In the genomic region with DNA sequence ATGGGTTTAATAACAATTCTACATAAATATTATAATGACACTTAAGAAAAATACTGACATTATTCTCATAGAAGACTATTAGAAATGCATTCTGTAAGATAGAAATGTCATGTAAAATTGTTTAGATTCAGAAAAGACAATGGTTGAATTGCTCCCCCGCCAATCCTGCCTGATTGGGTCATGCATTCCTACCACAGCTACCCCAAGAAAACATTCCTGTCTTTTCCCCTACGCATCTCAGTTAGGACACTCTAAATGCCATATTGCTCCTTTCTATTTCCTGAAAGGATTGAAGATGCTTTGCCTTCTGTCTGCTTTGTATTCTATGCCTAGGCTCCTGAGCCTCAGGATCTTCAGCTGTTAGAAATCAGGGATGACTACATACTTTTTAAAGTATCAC, we compare ENCODE assay signal across 34 cellular contexts.
"Had no signal": no experiment of that assay in that cellular context is flagged by ENCODE, and none has a peak within 500 bp of the region (broad histone marks: within the 10 kb centered on the region; RNA-seq: fewer than 3 reads in every experiment).

No MANE protein-coding gene starts in this region.

- H3K4me1 Mint-ChIP-seq: activated CD4-positive, alpha-beta T cell treated with anti-CD3 and anti-CD28 coated beads, Interleukin-2, amount 10 ng/mL, durations not matched to agents 24 days and 14 days; activated naive CD4-positive, alpha-beta T cell treated with anti-CD3 and anti-CD28 coated beads, Interleukin-2, amount 10 ng/mL, durations not matched to agents 7 days and 5 days; activated naive CD4-positive, alpha-beta T cell treated with anti-CD3 and anti-CD28 coated beads, Interleukin-2, amount 50 U/mL, for 24 hours; activated naive CD8-positive, alpha-beta T cell treated with anti-CD3 and anti-CD28 coated beads, Interleukin-2, amount 10 ng/mL, durations not matched to agents 7 days and 5 days; activated naive CD8-positive, alpha-beta T cell treated with anti-CD3 and anti-CD28 coated beads, Interleukin-2, amount 50 U/mL, for 24 hours; brain; central memory CD8-positive, alpha-beta T cell had no signal

- ATAC-seq: activated CD4-positive, CD25-positive, alpha-beta regulatory T cell treated with anti-CD3 and anti-CD28 coated beads, Interleukin-2, amount 50 U/mL, for 24 hours; activated CD8-positive, alpha-beta T cell treated with anti-CD3 and anti-CD28 coated beads for 36 hours; activated naive CD8-positive, alpha-beta T cell treated with anti-CD3 and anti-CD28 coated beads, Interleukin-2, amount 50 U/mL, for 24 hours had no signal

- H3K9me3 Mint-ChIP-seq: activated CD4-positive, alpha-beta memory T cell treated with anti-CD3 and anti-CD28 coated beads for 36 hours; activated CD4-positive, alpha-beta T cell treated with anti-CD3 and anti-CD28 coated beads, Interleukin-2, amount 10 ng/mL, durations not matched to agents 24 days and 14 days; activated CD8-positive, alpha-beta T cell treated with anti-CD3 and anti-CD28 coated beads for 36 hours; activated naive CD4-positive, alpha-beta T cell treated with anti-CD3 and anti-CD28 coated beads, Interleukin-2, amount 10 ng/mL, durations not matched to agents 7 days and 5 days; activated naive CD4-positive, alpha-beta T cell treated with anti-CD3 and anti-CD28 coated beads, Interleukin-2, amount 50 U/mL, for 24 hours; activated naive CD8-positive, alpha-beta T cell treated with anti-CD3 and anti-CD28 coated beads, Interleukin-2, amount 50 U/mL, for 24 hours; activated T-cell treated with anti-CD3 and anti-CD28 coated beads, Interleukin-2, amount 50 U/mL, for 24 hours; central memory CD8-positive, alpha-beta T cell; T-helper 1 cell treated with Interleukin-12 subunit alpha and Interleukin-12 subunit beta and Interleukin-4 antibody, amounts not matched to agents 30 μg/mL and 1 μg/mL, for 36 hours had no signal

- H3K27ac Mint-ChIP-seq: activated CD4-positive, alpha-beta memory T cell treated with anti-CD3 and anti-CD28 coated beads for 36 hours; activated CD4-positive, alpha-beta T cell treated with anti-CD3 and anti-CD28 coated beads, Interleukin-2, amount 10 ng/mL, durations not matched to agents 24 days and 14 days; activated CD8-positive, alpha-beta T cell treated with anti-CD3 and anti-CD28 coated beads for 36 hours; activated naive CD4-positive, alpha-beta T cell treated with anti-CD3 and anti-CD28 coated beads, Interleukin-2, amount 10 ng/mL, durations not matched to agents 7 days and 5 days; activated naive CD4-positive, alpha-beta T cell treated with anti-CD3 and anti-CD28 coated beads, Interleukin-2, amount 50 U/mL, for 24 hours; activated naive CD8-positive, alpha-beta T cell; activated naive CD8-positive, alpha-beta T cell treated with anti-CD3 and anti-CD28 coated beads, Interleukin-2, amount 10 ng/mL, durations not matched to agents 7 days and 5 days; activated naive CD8-positive, alpha-beta T cell treated with anti-CD3 and anti-CD28 coated beads, Interleukin-2, amount 50 U/mL, for 24 hours; activated T-cell treated with anti-CD3 and anti-CD28 coated beads, Interleukin-2, amount 50 U/mL, for 24 hours; activated T-helper 2 cell treated with anti-CD3 and anti-CD28 coated beads, Interferon-gamma antibody, Interleukin-2, Interleukin-4, amounts not matched to agents 10 μg/mL and 5 μg/mL and 100 μg/mL, durations not matched to agents 14 hours and 24 hours and 36 hours; brain; T-helper 1 cell treated with Interleukin-12 subunit alpha and Interleukin-12 subunit beta and Interleukin-4 antibody, amounts not matched to agents 30 μg/mL and 1 μg/mL, for 36 hours; T-helper 2 cell treated with Interferon-gamma antibody and Interleukin-4, amounts not matched to agents 5 μg/mL and 100 μg/mL, for 36 hours had no signal

- H3K4me3 ChIP-seq: ascending aorta, cardiac muscle cell had no signal

- H3K36me3 Mint-ChIP-seq: activated CD4-positive, alpha-beta memory T cell treated with anti-CD3 and anti-CD28 coated beads for 36 hours; activated naive CD4-positive, alpha-beta T cell treated with anti-CD3 and anti-CD28 coated beads, Interleukin-2, amount 10 ng/mL, durations not matched to agents 7 days and 5 days; activated naive CD4-positive, alpha-beta T cell treated with anti-CD3 and anti-CD28 coated beads, Interleukin-2, amount 50 U/mL, for 24 hours; activated naive CD8-positive, alpha-beta T cell; activated naive CD8-positive, alpha-beta T cell treated with anti-CD3 and anti-CD28 coated beads, Interleukin-2, amount 10 ng/mL, durations not matched to agents 7 days and 5 days; brain had no signal

- H3K27me3 Mint-ChIP-seq: activated CD4-positive, alpha-beta memory T cell treated with anti-CD3 and anti-CD28 coated beads for 36 hours; activated CD4-positive, alpha-beta T cell treated with anti-CD3 and anti-CD28 coated beads, Interleukin-2, amount 10 ng/mL, durations not matched to agents 24 days and 14 days; activated CD8-positive, alpha-beta T cell treated with anti-CD3 and anti-CD28 coated beads for 36 hours; activated naive CD4-positive, alpha-beta T cell treated with anti-CD3 and anti-CD28 coated beads, Interleukin-2, amount 10 ng/mL, durations not matched to agents 7 days and 5 days; activated naive CD4-positive, alpha-beta T cell treated with anti-CD3 and anti-CD28 coated beads, Interleukin-2, amount 50 U/mL, for 24 hours; activated naive CD8-positive, alpha-beta T cell; activated naive CD8-positive, alpha-beta T cell treated with anti-CD3 and anti-CD28 coated beads, Interleukin-2, amount 10 ng/mL, durations not matched to agents 7 days and 5 days; activated naive CD8-positive, alpha-beta T cell treated with anti-CD3 and anti-CD28 coated beads, Interleukin-2, amount 50 U/mL, for 24 hours; activated T-cell treated with anti-CD3 and anti-CD28 coated beads, Interleukin-2, amount 50 U/mL, for 24 hours; brain; central memory CD8-positive, alpha-beta T cell had no signal

- H3K4me3 Mint-ChIP-seq: activated CD4-positive, alpha-beta memory T cell treated with anti-CD3 and anti-CD28 coated beads for 36 hours; activated CD4-positive, alpha-beta T cell treated with anti-CD3 and anti-CD28 coated beads, Interleukin-2, amount 10 ng/mL, durations not matched to agents 24 days and 14 days; activated CD8-positive, alpha-beta T cell treated with anti-CD3 and anti-CD28 coated beads for 36 hours; activated naive CD4-positive, alpha-beta T cell treated with anti-CD3 and anti-CD28 coated beads, Interleukin-2, amount 10 ng/mL, durations not matched to agents 7 days and 5 days; activated naive CD4-positive, alpha-beta T cell treated with anti-CD3 and anti-CD28 coated beads, Interleukin-2, amount 50 U/mL, for 24 hours; activated naive CD8-positive, alpha-beta T cell; activated naive CD8-positive, alpha-beta T cell treated with anti-CD3 and anti-CD28 coated beads, Interleukin-2, amount 10 ng/mL, durations not matched to agents 7 days and 5 days; activated naive CD8-positive, alpha-beta T cell treated with anti-CD3 and anti-CD28 coated beads, Interleukin-2, amount 50 U/mL, for 24 hours; activated T-cell treated with anti-CD3 and anti-CD28 coated beads, Interleukin-2, amount 50 U/mL, for 24 hours; brain; central memory CD8-positive, alpha-beta T cell; T-helper 1 cell treated with Interleukin-12 subunit alpha and Interleukin-12 subunit beta and Interleukin-4 antibody, amounts not matched to agents 30 μg/mL and 1 μg/mL, for 36 hours; T-helper 2 cell treated with Interferon-gamma antibody and Interleukin-4, amounts not matched to agents 5 μg/mL and 100 μg/mL, for 36 hours had no signal

- H3K9me3 ChIP-seq: ascending aorta had no signal

- H3K27me3 ChIP-seq: ascending aorta, cardiac muscle cell had no signal

- H3K4me1 ChIP-seq: ascending aorta had no signal

- H3K36me3 ChIP-seq: ascending aorta, cardiac muscle cell had no signal

- H3K27ac ChIP-seq: ascending aorta, cardiac muscle cell, VCaP had no signal

- DNase-seq: activated CD4-positive, alpha-beta memory T cell treated with anti-CD3 and anti-CD28 coated beads for 36 hours; activated CD4-positive, alpha-beta T cell treated with anti-CD3 and anti-CD28 coated beads for 4 hours; activated CD4-positive, alpha-beta T cell treated with anti-CD3 and anti-CD28 coated beads, Interleukin-2, amount 10 ng/mL, durations not matched to agents 24 days and 14 days; activated CD4-positive, alpha-beta T cell treated with anti-CD3 and anti-CD28 coated beads, Interleukin-2, amount 50 U/mL, for 1 hour; activated CD4-positive, alpha-beta T cell treated with anti-CD3 and anti-CD28 coated beads, Interleukin-2, amount 50 U/mL, for 4 hours; activated CD4-positive, CD25-positive, alpha-beta regulatory T cell; activated CD8-positive, alpha-beta memory T cell treated with anti-CD3 and anti-CD28 coated beads, Interleukin-2, amount 50 U/mL, for 48 hours; activated CD8-positive, alpha-beta T cell treated with anti-CD3 and anti-CD28 coated beads for 36 hours; activated effector memory CD4-positive, alpha-beta T cell treated with Interleukin-2 at 50 U/mL for 16 hours; activated gamma-delta T cell; activated naive CD4-positive, alpha-beta T cell treated with anti-CD3 and anti-CD28 coated beads, Interleukin-2, amount 10 ng/mL, durations not matched to agents 7 days and 5 days; activated naive CD4-positive, alpha-beta T cell treated with Interleukin-2 at 50 U/mL for 16 hours; activated naive CD8-positive, alpha-beta T cell treated with anti-CD3 and anti-CD28 coated beads, Interleukin-2, amount 10 ng/mL, durations not matched to agents 7 days and 5 days; activated naive CD8-positive, alpha-beta T cell treated with anti-CD3 and anti-CD28 coated beads, Interleukin-2, amount 50 U/mL, for 24 hours; activated T-cell treated with anti-CD3 and anti-CD28 coated beads, Interleukin-2, amount 50 U/mL, for 24 hours; activated T-cell treated with anti-CD3 and anti-CD28 coated beads, Interleukin-2, amount 50 U/mL, for 48 hours; amygdala; anterior cingulate cortex; caudate nucleus; cerebellar nuclear complex; T-helper 1 cell; T-helper 2 cell; T-helper 9 cell had no signal
